In the genomic region with DNA sequence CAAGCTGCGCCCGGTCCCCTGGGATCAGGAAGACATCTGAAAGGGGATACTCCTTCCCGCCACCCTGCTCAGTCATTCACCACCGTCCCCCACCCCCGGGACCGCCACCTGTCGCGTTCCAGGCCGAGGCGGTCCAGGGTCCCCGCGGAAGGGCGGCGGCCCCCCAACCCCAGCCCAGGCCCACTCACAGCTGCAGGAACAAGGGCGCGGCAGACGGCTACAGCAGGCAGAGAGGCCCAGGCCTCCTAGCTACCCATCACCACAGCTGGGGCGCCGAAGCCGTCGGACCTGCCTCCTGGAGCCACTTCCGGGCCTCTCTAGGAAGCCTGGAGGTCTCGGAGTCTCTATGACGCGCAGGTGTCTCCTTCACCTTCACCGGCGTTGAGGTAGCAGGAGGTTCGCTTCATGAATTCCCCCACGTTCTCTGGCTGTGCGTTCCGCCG, we compare ENCODE assay signal across 8 cellular contexts. TPM values are rescaled to one million over a fixed set of nuclear protein-coding genes. Genes with fewer than 3 reads are reported as not detected.
DNase-seq lines count a peak whose midpoint lies in the region; ATAC-seq lines count a peak whose summit lies in the region.

A gene with protein sequence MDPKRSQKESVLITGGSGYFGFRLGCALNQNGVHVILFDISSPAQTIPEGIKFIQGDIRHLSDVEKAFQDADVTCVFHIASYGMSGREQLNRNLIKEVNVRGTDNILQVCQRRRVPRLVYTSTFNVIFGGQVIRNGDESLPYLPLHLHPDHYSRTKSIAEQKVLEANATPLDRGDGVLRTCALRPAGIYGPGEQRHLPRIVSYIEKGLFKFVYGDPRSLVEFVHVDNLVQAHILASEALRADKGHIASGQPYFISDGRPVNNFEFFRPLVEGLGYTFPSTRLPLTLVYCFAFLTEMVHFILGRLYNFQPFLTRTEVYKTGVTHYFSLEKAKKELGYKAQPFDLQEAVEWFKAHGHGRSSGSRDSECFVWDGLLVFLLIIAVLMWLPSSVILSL (minus strand): TSS at position 272 of the 443 bp plus-strand sequence. CDS start 10,612 bp downstream, outside the sequence.

- intact Hi-C loops in left cardiac atrium (cut with DNase I): no loop called here

- ATAC-seq in HG02642 (IDR thresholded peaks at IDR 0.05; ENCODE audit: poor library complexity, unreplicated experiment) (peak; percentile 97), left cardiac atrium (peak; percentile 47 to 90)

- peak within 1 kb of the TSS; percentile 68; the same call in 1 of the 2 replicates for H3K4me3 ChIP-seq in GM08714 (ENCODE audit: low read length)

- H3K27ac ChIP-seq in substantia nigra (ENCODE audit: low read depth, low read length, poor library complexity, severe bottlenecking): no peak within 1 kb of the TSS

- DNase-seq in NCI-H2196 (lab: John Stamatoyannopoulos, UW; ENCODE audit: unreplicated experiment) (peak; percentile 68), activated T-cell treated with anti-CD3 and anti-CD28 coated beads for 4 hours (peak; percentile 50), left cardiac atrium (peak; percentile 38), substantia nigra (lab: John Stamatoyannopoulos, UW) (no peak), D341Med (ENCODE audit: low spot score) (no peak)
- peak; percentile 10 to 49 for DNase-seq in stimulated activated CD4-positive, alpha-beta T cell treated with anti-CD3 and anti-CD28 coated beads, Interleukin-4, amount 100 ng/mL, for 48 hours (ENCODE audit: low read depth in 2 of 2)

RNA-seq across cellular contexts. Expression of the gene that starts here (rescaled TPM):
- total RNA-seq in left cardiac atrium: 1 to 10 TPM in 1 of 2 donors, under 1 TPM in 1; 0.94 to 1.4 TPM

Comparison
In these comparisons a context has a peak if more than half of its experiments do, and no peak if none do; other contexts are left out.
1. DNase-seq: peak in NCI-H2196 (single experiment), activated T-cell treated with anti-CD3 and anti-CD28 coated beads for 4 hours (single experiment), left cardiac atrium (single experiment) and stimulated activated CD4-positive, alpha-beta T cell treated with anti-CD3 and anti-CD28 coated beads, Interleukin-4, amount 100 ng/mL, for 48 hours (2 of 2); none in substantia nigra (0 of 49) and D341Med (single experiment).